Comparison of ENCODE assay signal across 1 cellular context in the genomic region with DNA sequence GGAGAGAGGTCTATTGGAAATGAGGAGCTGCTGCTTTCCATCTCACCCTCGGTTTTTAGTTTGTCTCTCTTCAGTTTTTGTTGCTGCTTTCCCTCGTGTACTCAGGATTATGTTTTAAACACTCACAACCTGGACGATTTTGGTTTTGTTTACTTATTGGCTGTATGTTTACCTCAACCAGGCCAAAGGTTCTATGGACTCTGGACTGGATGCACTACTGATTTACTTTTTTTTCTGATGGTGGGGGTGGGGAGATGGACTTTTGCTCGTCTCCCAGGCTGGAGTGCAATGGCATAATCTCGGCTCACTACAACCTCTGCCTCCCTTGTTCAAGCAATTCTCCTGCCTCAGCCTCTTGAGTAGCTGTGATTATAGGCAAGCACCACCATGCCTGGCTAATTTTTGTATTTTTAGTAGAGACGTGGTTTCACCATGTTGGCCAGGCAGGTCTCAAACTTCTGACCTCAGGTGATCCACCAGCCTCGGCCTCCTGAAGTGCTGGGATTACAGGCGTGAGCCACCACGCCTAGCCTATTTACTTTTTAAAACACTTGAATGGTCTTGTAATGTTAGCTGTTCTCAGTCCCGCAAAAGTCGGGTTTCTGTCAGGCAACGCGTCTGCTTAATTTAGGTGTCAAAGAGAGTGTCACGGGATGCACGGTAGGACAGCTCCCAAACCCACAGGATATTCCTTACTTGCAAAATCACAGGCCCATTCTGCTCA.
TF ChIP-seq lines count a peak whose summit lies in the region.

No MANE protein-coding gene starts in this region.

TF ChIP-seq in HepG2, 621 proteins besides CTCF, POLR2A, EP300 and RAD21 (continued from another document):
- TF ChIP-seq, protein P1, sequence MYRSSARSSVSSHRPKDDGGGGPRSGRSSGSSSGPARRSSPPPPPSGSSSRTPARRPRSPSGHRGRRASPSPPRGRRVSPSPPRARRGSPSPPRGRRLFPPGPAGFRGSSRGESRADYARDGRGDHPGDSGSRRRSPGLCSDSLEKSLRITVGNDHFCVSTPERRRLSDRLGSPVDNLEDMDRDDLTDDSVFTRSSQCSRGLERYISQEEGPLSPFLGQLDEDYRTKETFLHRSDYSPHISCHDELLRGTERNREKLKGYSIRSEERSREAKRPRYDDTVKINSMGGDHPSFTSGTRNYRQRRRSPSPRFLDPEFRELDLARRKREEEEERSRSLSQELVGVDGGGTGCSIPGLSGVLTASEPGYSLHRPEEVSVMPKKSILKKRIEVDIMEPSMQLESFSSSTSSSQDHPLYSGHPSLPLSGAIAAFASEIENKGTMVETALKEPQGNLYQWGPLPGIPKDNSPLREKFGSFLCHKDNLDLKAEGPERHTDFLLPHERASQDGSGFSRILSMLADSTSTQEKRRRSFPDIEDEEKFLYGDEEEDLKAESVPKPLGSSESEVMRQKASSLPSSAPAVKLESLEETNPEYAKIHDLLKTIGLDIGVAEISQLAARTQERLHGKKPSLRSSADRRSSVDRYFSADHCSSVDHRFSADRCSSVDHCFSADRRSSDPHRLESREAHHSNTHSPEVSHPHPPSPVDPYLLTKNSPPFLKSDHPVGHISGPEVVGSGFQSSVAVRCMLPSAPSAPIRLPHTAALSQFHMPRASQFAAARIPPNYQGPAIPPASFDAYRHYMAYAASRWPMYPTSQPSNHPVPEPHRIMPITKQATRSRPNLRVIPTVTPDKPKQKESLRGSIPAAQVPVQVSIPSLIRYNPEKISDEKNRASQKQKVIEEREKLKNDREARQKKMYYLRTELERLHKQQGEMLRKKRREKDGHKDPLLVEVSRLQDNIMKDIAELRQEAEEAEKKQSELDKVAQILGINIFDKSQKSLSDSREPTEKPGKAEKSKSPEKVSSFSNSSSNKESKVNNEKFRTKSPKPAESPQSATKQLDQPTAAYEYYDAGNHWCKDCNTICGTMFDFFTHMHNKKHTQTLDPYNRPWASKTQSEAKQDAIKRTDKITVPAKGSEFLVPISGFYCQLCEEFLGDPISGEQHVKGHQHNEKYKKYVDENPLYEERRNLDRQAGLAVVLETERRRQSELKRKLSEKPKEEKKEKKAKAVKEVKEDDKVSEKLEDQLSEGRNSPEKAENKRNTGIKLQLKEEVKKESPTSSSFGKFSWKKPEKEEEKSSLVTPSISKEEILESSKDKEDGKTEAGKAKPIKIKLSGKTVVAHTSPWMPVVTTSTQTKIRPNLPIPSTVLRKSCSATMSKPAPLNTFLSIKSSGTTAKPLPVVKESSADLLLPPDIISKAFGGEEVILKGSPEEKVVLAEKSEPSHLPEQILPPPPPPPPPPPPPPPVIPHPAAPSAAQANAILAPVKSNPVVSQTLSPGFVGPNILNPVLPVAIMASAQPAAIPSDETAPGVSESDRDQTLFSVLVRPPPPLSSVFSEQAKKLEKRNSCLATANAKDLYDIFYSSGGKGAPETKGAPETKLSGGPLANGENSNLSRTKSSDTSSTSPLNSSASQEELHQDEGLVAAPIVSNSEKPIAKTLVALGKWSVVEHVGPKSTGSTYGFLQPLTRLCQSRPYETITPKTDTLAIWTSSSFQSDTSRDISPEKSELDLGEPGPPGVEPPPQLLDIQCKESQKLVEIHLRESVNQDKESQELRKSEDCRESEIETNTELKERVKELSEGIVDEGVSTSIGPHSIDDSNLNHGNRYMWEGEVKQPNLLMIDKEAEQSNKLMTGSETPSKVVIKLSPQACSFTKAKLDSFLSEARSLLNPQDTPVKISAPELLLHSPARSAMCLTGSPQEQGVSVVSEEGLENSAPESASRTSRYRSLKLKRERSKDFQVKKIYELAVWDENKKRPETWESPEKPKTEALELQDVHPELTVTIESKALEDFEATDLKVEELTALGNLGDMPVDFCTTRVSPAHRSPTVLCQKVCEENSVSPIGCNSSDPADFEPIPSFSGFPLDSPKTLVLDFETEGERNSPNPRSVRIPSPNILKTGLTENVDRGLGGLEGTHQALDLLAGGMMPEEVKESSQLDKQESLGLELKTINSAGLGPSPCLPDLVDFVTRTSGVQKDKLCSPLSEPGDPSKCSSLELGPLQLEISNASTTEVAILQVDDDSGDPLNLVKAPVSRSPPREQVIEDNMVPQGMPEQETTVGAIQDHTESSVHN (CRISPR knock-in tag; IDR thresholded peaks at IDR 0.05): no peak
- TF ChIP-seq RORA (CRISPR knock-in tag; IDR thresholded peaks at IDR 0.05) (no peak), KAT8 (CRISPR knock-in tag; IDR thresholded peaks at IDR 0.05) (peak; percentile 68), ZNF788 (CRISPR knock-in tag; IDR thresholded peaks at IDR 0.05; ENCODE audit: borderline replicate concordance) (peak; percentile 68; the same call in 1 of the 2 replicates), ZNF136 (CRISPR knock-in tag; IDR thresholded peaks at IDR 0.05; ENCODE audit: low read depth) (peak; percentile 79; the same call in 1 of the 2 replicates), NCOA5 (CRISPR knock-in tag; IDR thresholded peaks at IDR 0.05) (no peak), BCL6 (CRISPR knock-in tag; IDR thresholded peaks at IDR 0.05) (peak; percentile 42; the same call in 1 of the 2 replicates), REPIN1 (CRISPR knock-in tag; IDR thresholded peaks at IDR 0.05; ENCODE audit: borderline replicate concordance, low read depth) (no peak), ZFP37 (CRISPR knock-in tag; IDR thresholded peaks at IDR 0.05; ENCODE audit: borderline replicate concordance) (0 out of 2 replicates have a peak, but pooled peaks have one; percentile 46), ZNF430 (CRISPR knock-in tag; IDR thresholded peaks at IDR 0.05) (peak; percentile 96), ZNF350 (CRISPR knock-in tag; IDR thresholded peaks at IDR 0.05; ENCODE audit: borderline replicate concordance, low read depth) (peak; percentile 80; the same call in 1 of the 2 replicates), FOXC1 (CRISPR knock-in tag; IDR thresholded peaks at IDR 0.05; ENCODE audit: borderline replicate concordance) (peak; percentile 61; the same call in 1 of the 2 replicates), BORCS8-MEF2B (CRISPR knock-in tag; IDR thresholded peaks at IDR 0.05) (peak; percentile 23; the same call in 1 of the 2 replicates), ZNF724P (CRISPR knock-in tag; IDR thresholded peaks at IDR 0.05; ENCODE audit: borderline replicate concordance) (0 out of 2 replicates have a peak, but pooled peaks have one; percentile 47), SP4 (CRISPR knock-in tag; IDR thresholded peaks at IDR 0.05) (peak; percentile 62; the same call in 1 of the 2 replicates), ZNF644 (CRISPR knock-in tag; IDR thresholded peaks at IDR 0.05; ENCODE audit: low read depth) (peak; percentile 26; the same call in 1 of the 2 replicates), ZNF251 (CRISPR knock-in tag; IDR thresholded peaks at IDR 0.05) (no peak), SALL2 (CRISPR knock-in tag; IDR thresholded peaks at IDR 0.05) (peak; percentile 77; the same call in 1 of the 2 replicates), POGZ (CRISPR knock-in tag; IDR thresholded peaks at IDR 0.05) (peak; percentile 95), NFE2 (CRISPR knock-in tag; IDR thresholded peaks at IDR 0.05) (no peak), ZFYVE20 (CRISPR knock-in tag; IDR thresholded peaks at IDR 0.05; ENCODE audit: borderline replicate concordance, low read depth) (no peak), THAP11 (CRISPR knock-in tag; IDR thresholded peaks at IDR 0.05) (peak; percentile 64), MIXL1 (CRISPR knock-in tag; IDR thresholded peaks at IDR 0.05) (peak; percentile 88), ZNF124 (CRISPR knock-in tag; IDR thresholded peaks at IDR 0.05) (peak; percentile 68; the same call in 1 of the 2 replicates), SPEN (CRISPR knock-in tag; IDR thresholded peaks at IDR 0.05; ENCODE audit: low read depth) (peak; percentile 77; the same call in 1 of the 2 replicates), ZNF629 (CRISPR knock-in tag; conservative IDR thresholded peaks at IDR 0.05) (no peak), HOXA5 (CRISPR knock-in tag; IDR thresholded peaks at IDR 0.05) (peak; percentile 73; the same call in 1 of the 2 replicates)
- TF ChIP-seq, protein P2, sequence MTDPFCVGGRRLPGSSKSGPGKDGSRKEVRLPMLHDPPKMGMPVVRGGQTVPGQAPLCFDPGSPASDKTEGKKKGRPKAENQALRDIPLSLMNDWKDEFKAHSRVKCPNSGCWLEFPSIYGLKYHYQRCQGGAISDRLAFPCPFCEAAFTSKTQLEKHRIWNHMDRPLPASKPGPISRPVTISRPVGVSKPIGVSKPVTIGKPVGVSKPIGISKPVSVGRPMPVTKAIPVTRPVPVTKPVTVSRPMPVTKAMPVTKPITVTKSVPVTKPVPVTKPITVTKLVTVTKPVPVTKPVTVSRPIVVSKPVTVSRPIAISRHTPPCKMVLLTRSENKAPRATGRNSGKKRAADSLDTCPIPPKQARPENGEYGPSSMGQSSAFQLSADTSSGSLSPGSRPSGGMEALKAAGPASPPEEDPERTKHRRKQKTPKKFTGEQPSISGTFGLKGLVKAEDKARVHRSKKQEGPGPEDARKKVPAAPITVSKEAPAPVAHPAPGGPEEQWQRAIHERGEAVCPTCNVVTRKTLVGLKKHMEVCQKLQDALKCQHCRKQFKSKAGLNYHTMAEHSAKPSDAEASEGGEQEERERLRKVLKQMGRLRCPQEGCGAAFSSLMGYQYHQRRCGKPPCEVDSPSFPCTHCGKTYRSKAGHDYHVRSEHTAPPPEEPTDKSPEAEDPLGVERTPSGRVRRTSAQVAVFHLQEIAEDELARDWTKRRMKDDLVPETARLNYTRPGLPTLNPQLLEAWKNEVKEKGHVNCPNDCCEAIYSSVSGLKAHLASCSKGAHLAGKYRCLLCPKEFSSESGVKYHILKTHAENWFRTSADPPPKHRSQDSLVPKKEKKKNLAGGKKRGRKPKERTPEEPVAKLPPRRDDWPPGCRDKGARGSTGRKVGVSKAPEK (CRISPR knock-in tag; IDR thresholded peaks at IDR 0.05; ENCODE audit: borderline replicate concordance): peak; percentile 21; the same call in 1 of the 2 replicates
- TF ChIP-seq, protein P3, sequence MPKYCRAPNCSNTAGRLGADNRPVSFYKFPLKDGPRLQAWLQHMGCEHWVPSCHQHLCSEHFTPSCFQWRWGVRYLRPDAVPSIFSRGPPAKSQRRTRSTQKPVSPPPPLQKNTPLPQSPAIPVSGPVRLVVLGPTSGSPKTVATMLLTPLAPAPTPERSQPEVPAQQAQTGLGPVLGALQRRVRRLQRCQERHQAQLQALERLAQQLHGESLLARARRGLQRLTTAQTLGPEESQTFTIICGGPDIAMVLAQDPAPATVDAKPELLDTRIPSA (CRISPR knock-in tag; IDR thresholded peaks at IDR 0.05; ENCODE audit: borderline replicate concordance): peak; percentile 60; the same call in 1 of the 2 replicates
- TF ChIP-seq, protein P4, sequence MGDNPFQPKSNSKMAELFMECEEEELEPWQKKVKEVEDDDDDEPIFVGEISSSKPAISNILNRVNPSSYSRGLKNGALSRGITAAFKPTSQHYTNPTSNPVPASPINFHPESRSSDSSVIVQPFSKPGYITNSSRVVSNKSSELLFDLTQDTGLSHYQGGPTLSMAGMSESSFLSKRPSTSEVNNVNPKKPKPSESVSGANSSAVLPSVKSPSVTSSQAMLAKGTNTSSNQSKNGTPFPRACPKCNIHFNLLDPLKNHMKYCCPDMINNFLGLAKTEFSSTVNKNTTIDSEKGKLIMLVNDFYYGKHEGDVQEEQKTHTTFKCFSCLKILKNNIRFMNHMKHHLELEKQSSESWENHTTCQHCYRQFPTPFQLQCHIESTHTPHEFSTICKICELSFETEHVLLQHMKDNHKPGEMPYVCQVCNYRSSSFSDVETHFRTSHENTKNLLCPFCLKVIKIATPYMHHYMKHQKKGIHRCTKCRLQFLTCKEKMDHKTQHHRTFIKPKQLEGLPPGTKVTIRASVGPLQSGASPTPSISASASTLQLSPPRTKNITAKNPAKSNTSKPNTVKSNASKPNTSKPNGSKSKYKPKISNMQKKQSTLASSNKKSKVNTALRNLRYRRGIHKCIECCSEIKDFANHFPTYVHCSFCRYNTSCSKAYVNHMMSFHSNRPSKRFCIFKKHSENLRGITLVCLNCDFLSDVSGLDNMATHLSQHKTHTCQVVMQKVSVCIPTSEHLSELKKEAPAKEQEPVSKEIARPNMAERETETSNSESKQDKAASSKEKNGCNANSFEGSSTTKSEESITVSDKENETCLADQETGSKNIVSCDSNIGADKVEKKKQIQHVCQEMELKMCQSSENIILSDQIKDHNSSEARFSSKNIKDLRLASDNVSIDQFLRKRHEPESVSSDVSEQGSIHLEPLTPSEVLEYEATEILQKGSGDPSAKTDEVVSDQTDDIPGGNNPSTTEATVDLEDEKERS (CRISPR knock-in tag; IDR thresholded peaks at IDR 0.05): peak; percentile 97
- TF ChIP-seq, protein P5, sequence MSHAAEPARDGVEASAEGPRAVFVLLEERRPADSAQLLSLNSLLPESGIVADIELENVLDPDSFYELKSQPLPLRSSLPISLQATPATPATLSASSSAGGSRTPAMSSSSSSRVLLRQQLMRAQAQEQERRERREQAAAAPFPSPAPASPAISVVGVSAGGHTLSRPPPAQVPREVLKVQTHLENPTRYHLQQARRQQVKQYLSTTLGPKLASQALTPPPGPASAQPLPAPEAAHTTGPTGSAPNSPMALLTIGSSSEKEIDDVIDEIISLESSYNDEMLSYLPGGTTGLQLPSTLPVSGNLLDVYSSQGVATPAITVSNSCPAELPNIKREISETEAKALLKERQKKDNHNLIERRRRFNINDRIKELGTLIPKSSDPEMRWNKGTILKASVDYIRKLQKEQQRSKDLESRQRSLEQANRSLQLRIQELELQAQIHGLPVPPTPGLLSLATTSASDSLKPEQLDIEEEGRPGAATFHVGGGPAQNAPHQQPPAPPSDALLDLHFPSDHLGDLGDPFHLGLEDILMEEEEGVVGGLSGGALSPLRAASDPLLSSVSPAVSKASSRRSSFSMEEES (CRISPR knock-in tag; IDR thresholded peaks at IDR 0.05): peak; percentile 17; the same call in 1 of the 2 replicates
